15 cellular contexts compared by ENCODE assay signal in the genomic region with DNA sequence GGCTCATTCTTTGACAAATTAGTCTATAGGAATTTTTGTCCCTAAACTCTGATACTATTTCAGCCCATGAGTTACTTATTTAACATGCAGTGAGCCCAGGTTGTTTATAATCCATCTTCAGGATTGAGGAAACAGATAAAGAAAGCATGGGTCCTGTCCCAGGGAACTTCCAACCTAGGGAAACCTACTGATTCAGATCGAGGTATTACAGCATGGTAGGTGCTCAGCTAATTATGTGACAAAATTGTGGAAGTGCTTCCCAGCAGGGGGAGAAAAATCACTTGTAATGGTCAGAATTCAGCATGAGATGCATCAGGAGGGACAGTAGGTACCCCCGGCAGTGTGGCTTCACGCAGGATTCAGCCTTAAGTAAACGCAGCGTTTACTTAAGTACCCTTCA.
"Had no signal": no experiment of that assay in that cellular context is flagged by ENCODE, and none has a peak within 500 bp of the region (broad histone marks: within the 10 kb centered on the region; RNA-seq: fewer than 3 reads in every experiment).

No MANE protein-coding gene starts in this region.

- H3K4me3 ChIP-seq: esophagus squamous epithelium, prostate gland, transverse colon had no signal

- H3K9me3 ChIP-seq: esophagus squamous epithelium, prostate gland, transverse colon had no signal

- H3K27ac ChIP-seq: esophagus squamous epithelium, prostate gland, transverse colon, WERI-Rb-1 had no signal

- DNase-seq: activated CD4-positive, alpha-beta memory T cell treated with anti-CD3 and anti-CD28 coated beads for 36 hours; activated CD4-positive, alpha-beta T cell treated with anti-CD3 and anti-CD28 coated beads for 36 hours; activated CD8-positive, alpha-beta memory T cell treated with anti-CD3 and anti-CD28 coated beads, Interleukin-2, amount 10 ng/mL, durations not matched to agents 7 days and 5 days; activated naive CD4-positive, alpha-beta T cell treated with anti-CD3 and anti-CD28 coated beads, Interleukin-2, amount 50 U/mL, for 16 hours; activated T-cell treated with anti-CD3 and anti-CD28 coated beads, Interleukin-2, amount 50 U/mL, for 1 hour; esophagus squamous epithelium; glutamatergic neuron; right cardiac atrium; stimulated activated naive CD8-positive, alpha-beta T cell treated with anti-CD3 and anti-CD28 coated beads, Interleukin-15, Interleukin-2, amounts not matched to agents 100 U/mL and 50 U/mL, for 24 hours; transverse colon had no signal

- H3K4me1 ChIP-seq: prostate gland had no signal

- H3K27me3 ChIP-seq: esophagus squamous epithelium, transverse colon had no signal

- FAIRE-seq: colon, endometrium had no signal

- H3K4me3 Mint-ChIP-seq: activated CD4-positive, alpha-beta memory T cell treated with anti-CD3 and anti-CD28 coated beads for 36 hours; activated CD4-positive, alpha-beta T cell treated with anti-CD3 and anti-CD28 coated beads for 36 hours; activated CD8-positive, alpha-beta memory T cell treated with anti-CD3 and anti-CD28 coated beads, Interleukin-2, amount 10 ng/mL, durations not matched to agents 7 days and 5 days; natural killer cell treated with Interleukin-12 subunit alpha and Interleukin-12 subunit beta and Interleukin-15 and Interleukin-18, amount 100 ng/mL, for 72 hours had no signal

- H3K36me3 ChIP-seq: esophagus squamous epithelium, prostate gland, transverse colon, WERI-Rb-1 had no signal

- H3K27ac Mint-ChIP-seq: activated CD4-positive, alpha-beta memory T cell treated with anti-CD3 and anti-CD28 coated beads for 36 hours; activated CD4-positive, alpha-beta T cell treated with anti-CD3 and anti-CD28 coated beads for 36 hours; activated CD8-positive, alpha-beta memory T cell treated with anti-CD3 and anti-CD28 coated beads, Interleukin-2, amount 10 ng/mL, durations not matched to agents 7 days and 5 days; natural killer cell treated with Interleukin-12 subunit alpha and Interleukin-12 subunit beta and Interleukin-15 and Interleukin-18, amount 100 ng/mL, for 72 hours had no signal

- H3K36me3 Mint-ChIP-seq: activated CD4-positive, alpha-beta memory T cell treated with anti-CD3 and anti-CD28 coated beads for 36 hours; natural killer cell treated with Interleukin-12 subunit alpha and Interleukin-12 subunit beta and Interleukin-15 and Interleukin-18, amount 100 ng/mL, for 72 hours had no signal

- H3K9me3 Mint-ChIP-seq: activated CD4-positive, alpha-beta memory T cell treated with anti-CD3 and anti-CD28 coated beads for 36 hours; natural killer cell treated with Interleukin-12 subunit alpha and Interleukin-12 subunit beta and Interleukin-15 and Interleukin-18, amount 100 ng/mL, for 72 hours had no signal

- ATAC-seq: activated CD4-positive, alpha-beta T cell treated with anti-CD3 and anti-CD28 coated beads for 36 hours; right cardiac atrium; stimulated activated naive CD8-positive, alpha-beta T cell treated with anti-CD3 and anti-CD28 coated beads, Interleukin-15, Interleukin-2, amounts not matched to agents 100 U/mL and 50 U/mL, for 24 hours had no signal
